In genomic region chr19:19466201-19466600, GRCh38 we compare ENCODE assay signal across 18 cellular contexts. TPM values are rescaled to one million over a fixed set of nuclear protein-coding genes. Genes with fewer than 3 reads are reported as not detected.
DNase-seq lines count a peak whose midpoint lies in the region; ATAC-seq and TF ChIP-seq lines count a peak whose summit lies in the region.
"Had no signal": no experiment of that assay in that cellular context is flagged by ENCODE, and none has a peak within 500 bp of the region (broad histone marks: within the 10 kb centered on the region; RNA-seq: fewer than 3 reads in every experiment).

No MANE protein-coding gene starts in this region.

- WGBS in trophoblast cell (ENCODE audit: extremely low coverage, insufficient coverage, insufficient read length) = no CpG with 5 or more reads among the region's 6 CpGs

- CTCF ChIA-PET in CD8-positive, alpha-beta memory T cell (lab: Charles Lee) = interaction anchor here (1.1 to 1.9 kb wide), 3 partner anchors 12 to 93 kb away, joined by 3 to 4 read pairs (median 4); no protein-coding TSS in a partner anchor
- CTCF ChIA-PET in WTC11 (lab: Charles Lee) = no interaction called here

- H2AFZ ChIP-seq in trophoblast cell (ENCODE audit: insufficient read depth, low read length, poor library complexity) = no peak overlapping the region

- H3K18ac ChIP-seq in trophoblast cell (ENCODE audit: low read length) = peak overlapping the region; percentile 41

- no peak overlapping the region for H3K9ac ChIP-seq in trophoblast cell (ENCODE audit: low read length)
- H3K9ac ChIP-seq: SK-N-SH had no signal

- peaks cover 38% of the 10 kb centered on the region for H3K4me1 ChIP-seq in CD8-positive, alpha-beta memory T cell (ENCODE audit: insufficient read depth, low read length)
- H3K4me1 ChIP-seq in trophoblast cell (ENCODE audit: control insufficient read depth in 1 of 2, insufficient read depth in 2 of 2, low read length in 2 of 2) = peaks cover 44% of the 10 kb centered on the region in 2 experiments

- no peak overlapping the region for H3K4me2 ChIP-seq in trophoblast cell (ENCODE audit: low read length)
- H3K4me2 ChIP-seq: SK-N-SH had no signal

- no peak overlapping the region for H3K4me3 ChIP-seq in CD8-positive, alpha-beta memory T cell (ENCODE audit: low read length)
- no peak overlapping the region for H3K4me3 ChIP-seq in trophoblast cell (ENCODE audit: low read depth, low read length)
- H3K4me3 ChIP-seq: cardiac muscle cell, tibial artery had no signal

- peak overlapping the region; percentile 60 for H3K4ac ChIP-seq in trophoblast cell (ENCODE audit: low read depth, low read length)

- H3K79me2 ChIP-seq in trophoblast cell (ENCODE audit: control insufficient read depth, insufficient read depth, low read length, poor library complexity) = peaks cover 32% of the 10 kb centered on the region

- H3K27me3 ChIP-seq in CD8-positive, alpha-beta memory T cell (ENCODE audit: insufficient read depth, low read length, poor library complexity, severe bottlenecking) = no peaks in the 10 kb centered on the region
- H3K27me3 ChIP-seq in trophoblast cell (ENCODE audit: insufficient read depth, low read length) = no peaks in the 10 kb centered on the region
- H3K27me3 ChIP-seq: cardiac muscle cell, tibial artery had no signal

- H3K27ac Mint-ChIP-seq in CD8-positive, alpha-beta memory T cell = peak overlapping the region in 7 of 8 donors; percentile 1 to 87 (median 68)
- H3K27ac Mint-ChIP-seq in WTC11 (peak overlapping the region; percentile 81), immature natural killer cell (peak overlapping the region; percentile 71 to 92 (median 84))

- H4K8ac ChIP-seq in trophoblast cell (ENCODE audit: low read depth, low read length) = peak overlapping the region; percentile 22

- H2BK12ac ChIP-seq in trophoblast cell (ENCODE audit: low read length) = no peak overlapping the region

- no peak overlapping the region for H3K14ac ChIP-seq in trophoblast cell (ENCODE audit: low read length)

- no peak overlapping the region for H3K23ac ChIP-seq in trophoblast cell (ENCODE audit: low read length)

- H3K27ac ChIP-seq in CD8-positive, alpha-beta memory T cell (ENCODE audit: low read depth, low read length) = no peak overlapping the region
- no peak overlapping the region for H3K27ac ChIP-seq in trophoblast cell (ENCODE audit: low read depth, low read length)
- H3K27ac ChIP-seq: tibial artery had no signal

- H2BK5ac ChIP-seq in trophoblast cell (ENCODE audit: low read depth, low read length, poor library complexity) = no peak overlapping the region

- in situ Hi-C loops in ACHN (cut with HindIII; ENCODE audit: low pct_ligation_motif_present, low pct_unique_long_range_greater_than_20kb, low sequenced_read_pairs) = no loop called here

- H3K36me3 ChIP-seq in CD8-positive, alpha-beta memory T cell (ENCODE audit: insufficient read depth, low read length) = peaks cover 38% of the 10 kb centered on the region
- H3K36me3 ChIP-seq in trophoblast cell (ENCODE audit: control insufficient read depth in 1 of 2, insufficient read depth in 2 of 2, low read length in 2 of 2) = peaks cover 21 to 22% of the 10 kb centered on the region in 2 experiments
- H3K36me3 ChIP-seq: cardiac muscle cell had no signal

- no peak for ATAC-seq in WTC11
- ATAC-seq: activated CD4-positive, CD25-positive, alpha-beta regulatory T cell treated with anti-CD3 and anti-CD28 coated beads, Interleukin-2, amount 50 U/mL, for 24 hours had no signal

- H3K4me3 Mint-ChIP-seq in CD8-positive, alpha-beta memory T cell = peak overlapping the region in 2 of 7 donors; percentile 31 to 56
- H3K4me3 Mint-ChIP-seq in WTC11 = no peak overlapping the region
- H3K4me3 Mint-ChIP-seq in immature natural killer cell = peak overlapping the region; percentile 6 to 53 (median 12)
- H3K4me3 Mint-ChIP-seq: naive B cell had no signal

- POLR2A ChIA-PET in CD8-positive, alpha-beta memory T cell (lab: Charles Lee) = no interaction called here
- POLR2A ChIA-PET in WTC11 (lab: Charles Lee) = no interaction called here

- H3K36me3 Mint-ChIP-seq in CD8-positive, alpha-beta memory T cell = peaks cover 33 to 55% (median 35%) of the 10 kb centered on the region in 3 donors
- H3K36me3 Mint-ChIP-seq in WTC11 (peaks cover 54% of the 10 kb centered on the region), immature natural killer cell (peaks cover 29 to 39% (median 36%) of the 10 kb centered on the region in 3 donors)

- H3K4me1 Mint-ChIP-seq in CD8-positive, alpha-beta memory T cell = peaks cover 58 to 67% (median 59%) of the 10 kb centered on the region in 3 donors
- H3K4me1 Mint-ChIP-seq in WTC11 (peaks cover 37% of the 10 kb centered on the region), immature natural killer cell (peaks cover 79 to 90% of the 10 kb centered on the region in 2 donors)

- no peak for TF ChIP-seq CTCF in WTC11 (IDR thresholded peaks at IDR 0.05)

- H4K91ac ChIP-seq in trophoblast cell (ENCODE audit: low read depth, low read length) = no peak overlapping the region

- H4K12ac ChIP-seq in trophoblast cell (ENCODE audit: low read depth, low read length) = no peak overlapping the region

- H3K9me3 ChIP-seq in CD8-positive, alpha-beta memory T cell (ENCODE audit: low read length) = peaks cover 15% of the 10 kb centered on the region
- peaks cover 8% of the 10 kb centered on the region for H3K9me3 ChIP-seq in trophoblast cell (ENCODE audit: insufficient read depth, low read depth, low read length)

- peaks cover 32% of the 10 kb centered on the region for H3K79me1 ChIP-seq in trophoblast cell (ENCODE audit: low read length)

- no peak for DNase-seq in CD8-positive, alpha-beta memory T cell
- DNase-seq in WTC11 (ENCODE audit: low spot score) = no peak
- peak in 1 of 3 donors; percentile 21 for DNase-seq in immature natural killer cell
- no peak for DNase-seq in trophoblast cell
- no peak for DNase-seq in ACHN
- no peak for DNase-seq in NCI-H1048 (lab: John Stamatoyannopoulos, UW)
- no peak for DNase-seq in NCI-H1105 treated with DMSO at 0.1 percent for 48 hours (lab: John Stamatoyannopoulos, UW)
- DNase-seq: erythroblast; naive B cell; NCI-H2081 treated with DMSO at 0.1 percent for 48 hours; NCI-H510A; SK-N-SH; stimulated activated CD4-positive, alpha-beta T cell treated with anti-CD3 and anti-CD28 coated beads, Interleukin-1b, Interleukin-23, amount 100 ng/mL, for 48 hours; stimulated activated naive CD4-positive, alpha-beta T cell; T-helper 9 cell; tibial artery had no signal

- no peak overlapping the region for H2BK120ac ChIP-seq in trophoblast cell (ENCODE audit: insufficient read depth, low read length, poor library complexity)

- peaks cover 15 to 17% (median 16%) of the 10 kb centered on the region in 5 donors for H3K9me3 Mint-ChIP-seq in CD8-positive, alpha-beta memory T cell
- H3K9me3 Mint-ChIP-seq in WTC11 = peaks cover 32% of the 10 kb centered on the region
- peaks cover 7 to 16% (median 14%) of the 10 kb centered on the region in 6 donors for H3K9me3 Mint-ChIP-seq in immature natural killer cell

- H2AK5ac ChIP-seq in trophoblast cell (ENCODE audit: low read length) = no peak overlapping the region

- H3K27me3 Mint-ChIP-seq in CD8-positive, alpha-beta memory T cell = no peaks in the 10 kb centered on the region
- H3K27me3 Mint-ChIP-seq in WTC11 (ENCODE audit: low read depth) = no peaks in the 10 kb centered on the region
- H3K27me3 Mint-ChIP-seq in immature natural killer cell (ENCODE audit: low read depth in 3 of 3) = peaks cover 0 to 9% (median 6%) of the 10 kb centered on the region in 3 donors
- H3K27me3 Mint-ChIP-seq: naive B cell had no signal

TF ChIP-seq in WTC11, 78 proteins besides CTCF, POLR2A, EP300 and RAD21:
- TF ChIP-seq ZBTB21 (CRISPR knock-in tag; IDR thresholded peaks at IDR 0.05; ENCODE audit: borderline replicate concordance) (no peak), CDX4 (CRISPR knock-in tag; IDR thresholded peaks at IDR 0.05; ENCODE audit: borderline replicate concordance) (no peak), TEAD1 (CRISPR knock-in tag; IDR thresholded peaks at IDR 0.05) (no peak)

RNA-seq across cellular contexts. Expression of gene TSSK6, which starts 49.1 kb away (rescaled TPM):
- total RNA-seq in CD8-positive, alpha-beta memory T cell = 1 to 10 TPM; 3.1 to 3.4 TPM
- 1.4 TPM for polyA plus RNA-seq in CD8-positive, alpha-beta memory T cell
- total RNA-seq in WTC11 (2021) = 4.7 to 7.8 TPM (median 7.7 TPM) in 3 replicates
- polyA plus RNA-seq in immature natural killer cell = under 1 TPM in 2 of 3 donors, not detected in 1; 0.66 to 0.96 TPM
- 1.1 and 1.4 TPM in 2 replicates for polyA plus RNA-seq in trophoblast cell (2013)

RNA-seq across cellular contexts. Expression of gene NDUFA13, which starts 49.8 kb away (rescaled TPM):
- total RNA-seq in CD8-positive, alpha-beta memory T cell = 100 to 1,000 TPM; 337 to 341 TPM
- polyA plus RNA-seq in CD8-positive, alpha-beta memory T cell = 334 TPM
- 519 to 568 TPM (median 552 TPM) in 3 replicates for total RNA-seq in WTC11 (2021)
- 100 to 1,000 TPM; 242 to 566 (median 301) TPM for polyA plus RNA-seq in immature natural killer cell
- polyA plus RNA-seq in trophoblast cell (2013) = 160 and 164 TPM in 2 replicates
